In genomic region chr13:75869981-75870380, GRCh38 we compare ENCODE assay signal across 13 cellular contexts.
DNase-seq lines count a peak whose midpoint lies in the region; ATAC-seq, FAIRE-seq and TF ChIP-seq lines count a peak whose summit lies in the region.
"Had no signal": no experiment of that assay in that cellular context is flagged by ENCODE, and none has a peak within 500 bp of the region (broad histone marks: within the 10 kb centered on the region; RNA-seq: fewer than 3 reads in every experiment).

No MANE protein-coding gene starts in this region.

- DNase-seq in activated naive CD4-positive, alpha-beta T cell treated with anti-CD3 and anti-CD28 coated beads, Interleukin-2, amount 10 ng/mL, durations not matched to agents 7 days and 5 days = peak; percentile 33
- DNase-seq in activated naive CD4-positive, alpha-beta T cell (lab: John Stamatoyannopoulos, UW) = no peak
- DNase-seq in T-helper 17 cell (no peak), endothelial cell of umbilical vein (ENCODE audit: low read depth, low spot score) (no peak), thoracic aorta (ENCODE audit: low spot score) (no peak), vagina (ENCODE audit: extremely low spot score in 2 of 2) (no peak), tibial artery (no peak), putamen (ENCODE audit: low spot score) (no peak)
- DNase-seq: amniotic stem cell; effector CD8-positive, alpha-beta T cell; NCI-H1417 treated with DMSO at 0.1 percent for 48 hours had no signal

- POLR2A ChIA-PET in endothelial cell of umbilical vein (lab: Charles Lee) = no interaction called here

- peak overlapping the region; percentile 87 for H3K4me2 ChIP-seq in endothelial cell of umbilical vein (ENCODE audit: insufficient read depth, low read length)

- no peak overlapping the region for H3K9ac ChIP-seq in endothelial cell of umbilical vein (replicated peaks; ENCODE audit: extremely low read depth, insufficient read depth, low read length)

- TF ChIP-seq CTCF in endothelial cell of umbilical vein (IDR thresholded peaks at IDR 0.05; ENCODE audit: extremely low read depth in 1 of 2, insufficient read depth in 1 of 2, low read depth in 1 of 2, low read length in 2 of 2) (no peak), thoracic aorta (IDR thresholded peaks at IDR 0.05) (no peak), vagina (IDR thresholded peaks at IDR 0.05) (no peak), tibial artery (IDR thresholded peaks at IDR 0.05) (no peak)

- no peak overlapping the region for H3K27ac ChIP-seq in endothelial cell of umbilical vein (ENCODE audit: insufficient read depth, low read depth, low read length)
- H3K27ac ChIP-seq in thoracic aorta = no peak overlapping the region
- no peak overlapping the region for H3K27ac ChIP-seq in vagina
- no peak overlapping the region for H3K27ac ChIP-seq in tibial artery

- TF ChIP-seq POLR2A in endothelial cell of umbilical vein (IDR thresholded peaks at IDR 0.05; ENCODE audit: low read depth, low read length) = no peak
- TF ChIP-seq POLR2A in vagina (IDR thresholded peaks at IDR 0.05) = no peak

- peaks cover 3% of the 10 kb centered on the region for H3K9me3 ChIP-seq in T-helper 17 cell (ENCODE audit: control insufficient read depth, low read length, poor library complexity, severe bottlenecking)
- H3K9me3 ChIP-seq in endothelial cell of umbilical vein (replicated peaks; ENCODE audit: control insufficient read depth, insufficient read depth, low read length) = no peaks in the 10 kb centered on the region
- no peaks in the 10 kb centered on the region for H3K9me3 ChIP-seq in thoracic aorta
- H3K9me3 ChIP-seq in vagina = no peaks in the 10 kb centered on the region
- H3K9me3 ChIP-seq in tibial artery = no peaks in the 10 kb centered on the region

- no peaks in the 10 kb centered on the region for H3K79me2 ChIP-seq in endothelial cell of umbilical vein (ENCODE audit: control insufficient read depth, insufficient read depth, low read length)

- H3K27ac Mint-ChIP-seq in activated naive CD4-positive, alpha-beta T cell treated with anti-CD3 and anti-CD28 coated beads, Interleukin-2, amount 10 ng/mL, durations not matched to agents 7 days and 5 days = peak overlapping the region; percentile 93
- H3K27ac Mint-ChIP-seq in T-helper 17 cell = peak overlapping the region; percentile 53
- H3K27ac Mint-ChIP-seq: B cell had no signal

- H3K36me3 ChIP-seq in endothelial cell of umbilical vein (ENCODE audit: control insufficient read depth in 2 of 2, extremely low read depth in 1 of 2, insufficient read depth in 2 of 2, low read length in 2 of 2) = no peaks in the 10 kb centered on the region
- H3K36me3 ChIP-seq in thoracic aorta = no peaks in the 10 kb centered on the region
- H3K36me3 ChIP-seq in vagina = no peaks in the 10 kb centered on the region
- H3K36me3 ChIP-seq in tibial artery = no peaks in the 10 kb centered on the region

- H3K4me3 Mint-ChIP-seq in activated naive CD4-positive, alpha-beta T cell treated with anti-CD3 and anti-CD28 coated beads, Interleukin-2, amount 10 ng/mL, durations not matched to agents 7 days and 5 days = peak overlapping the region; percentile 61
- peak overlapping the region; percentile 71 for H3K4me3 Mint-ChIP-seq in T-helper 17 cell

- H3K9me3 Mint-ChIP-seq in activated naive CD4-positive, alpha-beta T cell treated with anti-CD3 and anti-CD28 coated beads, Interleukin-2, amount 10 ng/mL, durations not matched to agents 7 days and 5 days = no peaks in the 10 kb centered on the region

- no peaks in the 10 kb centered on the region for H4K20me1 ChIP-seq in endothelial cell of umbilical vein (replicated peaks; ENCODE audit: control insufficient read depth, extremely low read depth, insufficient read depth, low read length)

- intact Hi-C loops in endothelial cell of umbilical vein (cut with micrococcal nuclease) = loop anchor here (1.0 to 10.0 kb wide), 5 partner anchors 108 to 1033 kb away; no protein-coding TSS in a partner anchor
- intact Hi-C loops in vagina (cut with DNase I) = loop anchor here (10.0 kb wide), 1 partner anchor 1035 kb away; no protein-coding TSS in a partner anchor
- intact Hi-C loops in tibial artery (cut with DNase I; ENCODE audit: low total_unique reads) = no loop called here

- H3K4me1 Mint-ChIP-seq in activated naive CD4-positive, alpha-beta T cell treated with anti-CD3 and anti-CD28 coated beads, Interleukin-2, amount 10 ng/mL, durations not matched to agents 7 days and 5 days = peaks cover 32% of the 10 kb centered on the region
- H3K4me1 Mint-ChIP-seq in T-helper 17 cell = peaks cover 9% of the 10 kb centered on the region

- H2AFZ ChIP-seq in endothelial cell of umbilical vein (ENCODE audit: low read depth, low read length) = no peak overlapping the region

- peak; percentile 89 for ATAC-seq in T-helper 17 cell
- no peak for ATAC-seq in thoracic aorta (ENCODE audit: insufficient number of reproducible peaks, low FRiP score, low read depth)

- CTCF ChIA-PET in activated naive CD4-positive, alpha-beta T cell treated with anti-CD3 and anti-CD28 coated beads, Interleukin-2, amount 10 ng/mL, durations not matched to agents 7 days and 5 days (lab: Charles Lee) = interaction anchor here (0.5 to 4.5 kb wide), 24 partner anchors 9 to 1035 kb away, joined by 3 to 47 read pairs (median 4); no protein-coding TSS in a partner anchor
- CTCF ChIA-PET in endothelial cell of umbilical vein (lab: Charles Lee) = interaction anchor here (0.6 to 5.1 kb wide), 31 partner anchors 8 to 1132 kb away, joined by 3 to 134 read pairs (median 5); no protein-coding TSS in a partner anchor

- H3K4me3 ChIP-seq in endothelial cell of umbilical vein (replicated peaks in 1 of 3; ENCODE audit: insufficient read depth in 1 of 3, low read depth in 1 of 3, low read length in 3 of 3) (no peak overlapping the region), thoracic aorta (peak overlapping the region; percentile 77), vagina (no peak overlapping the region), tibial artery (no peak overlapping the region)

- H3K27me3 Mint-ChIP-seq in activated naive CD4-positive, alpha-beta T cell treated with anti-CD3 and anti-CD28 coated beads, Interleukin-2, amount 10 ng/mL, durations not matched to agents 7 days and 5 days = peaks cover 15% of the 10 kb centered on the region
- peaks cover 21% of the 10 kb centered on the region for H3K27me3 Mint-ChIP-seq in T-helper 17 cell

- H3K27me3 ChIP-seq in endothelial cell of umbilical vein (ENCODE audit: control insufficient read depth in 2 of 2, insufficient read depth in 2 of 2, low read length in 2 of 2) (peaks cover 0 to 2% of the 10 kb centered on the region in 2 experiments), thoracic aorta (replicated peaks; ENCODE audit: insufficient read depth) (no peaks in the 10 kb centered on the region), vagina (no peaks in the 10 kb centered on the region), tibial artery (no peaks in the 10 kb centered on the region)

- H3K9me1 ChIP-seq in endothelial cell of umbilical vein (replicated peaks; ENCODE audit: control insufficient read depth, extremely low read depth, insufficient read depth, low read length) = no peaks in the 10 kb centered on the region

- no TSS peak for BruUV-seq in endothelial cell of umbilical vein (replicated peaks; lab: Mats Ljungman, UMichigan)

- dilution Hi-C loops in endothelial cell of umbilical vein (cut with MboI; ENCODE audit: extremely low pct_ligation_motif_present, low sequenced_read_pairs) = no loop called here

- FAIRE-seq in endothelial cell of umbilical vein (lab: Jason Lieb, UNC) = no peak
- FAIRE-seq: HTR-8/SVneo had no signal

- H3K4me1 ChIP-seq in endothelial cell of umbilical vein (ENCODE audit: control insufficient read depth, extremely low read depth, insufficient read depth, low read length) (peaks cover 4% of the 10 kb centered on the region), thoracic aorta (ENCODE audit: control insufficient read depth in 1 of 2, low read depth in 2 of 2) (peaks cover 0 to 5% of the 10 kb centered on the region in 2 donors), vagina (no peaks in the 10 kb centered on the region), tibial artery (peaks cover 0 to 4% (median 0%) of the 10 kb centered on the region in 4 donors)

- no peaks in the 10 kb centered on the region for H3K36me3 Mint-ChIP-seq in activated naive CD4-positive, alpha-beta T cell treated with anti-CD3 and anti-CD28 coated beads, Interleukin-2, amount 10 ng/mL, durations not matched to agents 7 days and 5 days
- H3K36me3 Mint-ChIP-seq in T-helper 17 cell (ENCODE audit: low read depth) = peaks cover 2% of the 10 kb centered on the region

TF ChIP-seq in endothelial cell of umbilical vein, 7 proteins besides CTCF, POLR2A, EP300 and RAD21:
- TF ChIP-seq POLR2AphosphoS5 (IDR thresholded peaks at IDR 0.05; ENCODE audit: insufficient read depth, low read depth, low read length) (no peak), MYC (IDR thresholded peaks at IDR 0.05; ENCODE audit: low read depth, low read length) (no peak), EZH2 (IDR thresholded peaks at IDR 0.05; ENCODE audit: borderline replicate concordance, low read depth, low read length, severe bottlenecking) (no peak), JUN (IDR thresholded peaks at IDR 0.05; ENCODE audit: borderline replicate concordance, insufficient read depth, insufficient read length, low read depth) (no peak), FOS (IDR thresholded peaks at IDR 0.05; ENCODE audit: borderline replicate concordance, insufficient read depth, low read length) (no peak), GATA2 (IDR thresholded peaks at IDR 0.05; ENCODE audit: insufficient read depth, insufficient read length, low read depth, low read length) (no peak), MAX (IDR thresholded peaks at IDR 0.05; ENCODE audit: insufficient read depth, insufficient read length) (no peak)
TF ChIP-seq in endothelial cell of umbilical vein: peak in this region for 0.
